28 cellular contexts compared by ENCODE assay signal in genomic region chr3:168834558-168834957, GRCh38.
"Had no signal": no experiment of that assay in that cellular context is flagged by ENCODE, and none has a peak within 500 bp of the region (broad histone marks: within the 10 kb centered on the region; RNA-seq: fewer than 3 reads in every experiment).

No MANE protein-coding gene starts in this region.

- DNase-seq: stimulated activated CD4-positive, alpha-beta T cell treated with anti-CD3 and anti-CD28 coated beads, Interleukin-2, amount 100 ng/mL, for 48 hours; stimulated activated CD4-positive, alpha-beta T cell treated with anti-CD3 and anti-CD28 coated beads, Interleukin-4, amount 100 ng/mL, for 1 hour; stimulated activated CD4-positive, alpha-beta T cell treated with anti-CD3 and anti-CD28 coated beads, Interleukin-4, amount 100 ng/mL, for 24 hours; stimulated activated CD4-positive, alpha-beta T cell treated with anti-CD3 and anti-CD28 coated beads, Interleukin-4, amount 100 ng/mL, for 4 hours; stimulated activated CD8-positive, alpha-beta memory T cell treated with anti-CD3 and anti-CD28 coated beads, Interleukin-4, amount 100 ng/mL, for 48 hours; stimulated activated naive B cell treated with anti-CD40 and anti-IgM and Interleukin-4, amounts not matched to agents 10 μg/mL and 1 μg/mL and 100 μg/mL, for 72 hours; stimulated activated naive CD4-positive, alpha-beta T cell; stimulated activated naive CD4-positive, alpha-beta T cell treated with Interleukin-2 at 50 U/mL for 16 hours; stimulated activated naive CD8-positive, alpha-beta T cell treated with anti-CD3 and anti-CD28 coated beads, Interleukin-15, amount 100 ng/mL, for 72 hours; stimulated activated naive CD8-positive, alpha-beta T cell treated with anti-CD3 and anti-CD28 coated beads, Interleukin-15, Interleukin-2, amounts not matched to agents 100 U/mL and 50 U/mL, for 24 hours; stomach; substantia nigra; testis; thyroid gland; tibial artery; transverse colon; trophoblast cell; upper lobe of left lung; upper lobe of right lung; uterus had no signal

- H3K36me3 ChIP-seq: stomach, suprapubic skin, thoracic aorta, thyroid gland, tibial artery, tibial nerve, transverse colon, upper lobe of left lung, upper lobe of right lung, uterus, vagina had no signal

- H3K4me3 ChIP-seq: stomach, suprapubic skin, testis, thoracic aorta, thyroid gland, tibial artery, tibial nerve, transverse colon, upper lobe of left lung, upper lobe of right lung, uterus, vagina had no signal

- H3K36me3 Mint-ChIP-seq: stimulated activated effector memory CD8-positive, alpha-beta T cell treated with anti-CD3 and anti-CD28 coated beads, Interleukin-12 subunit alpha, Interleukin-12 subunit beta, amount 100 ng/mL, for 72 hours; stimulated activated memory B cell treated with anti-CD40 and anti-IgM and Interleukin-4, amounts not matched to agents 10 μg/mL and 1 μg/mL and 100 μg/mL, for 72 hours; stimulated activated naive B cell treated with anti-CD40 and anti-IgM and Interleukin-4, amounts not matched to agents 10 μg/mL and 1 μg/mL and 100 μg/mL, for 72 hours had no signal

- H3K9me3 Mint-ChIP-seq: stimulated activated naive B cell treated with anti-CD40 and anti-IgM and Interleukin-4, amounts not matched to agents 10 μg/mL and 1 μg/mL and 100 μg/mL, for 72 hours; stimulated activated naive CD8-positive, alpha-beta T cell treated with anti-CD3 and anti-CD28 coated beads, Interleukin-15, amount 100 ng/mL, for 72 hours; stimulated activated naive CD8-positive, alpha-beta T cell treated with anti-CD3 and anti-CD28 coated beads, Interleukin-15, Interleukin-2, amounts not matched to agents 100 ng/mL and 50 ng/mL, for 24 hours had no signal

- H3K27me3 ChIP-seq: stomach, suprapubic skin, testis, thyroid gland, tibial artery, tibial nerve, transverse colon, upper lobe of left lung, upper lobe of right lung, uterus, vagina had no signal

- H3K27ac Mint-ChIP-seq: stimulated activated effector memory CD8-positive, alpha-beta T cell treated with anti-CD3 and anti-CD28 coated beads, Interleukin-12 subunit alpha, Interleukin-12 subunit beta, amount 100 ng/mL, for 72 hours; stimulated activated memory B cell treated with anti-CD40 and anti-IgM and Interleukin-4, amounts not matched to agents 10 μg/mL and 1 μg/mL and 100 μg/mL, for 72 hours; stimulated activated naive B cell treated with anti-CD40 and anti-IgM and Interleukin-4, amounts not matched to agents 10 μg/mL and 1 μg/mL and 100 μg/mL, for 72 hours; stimulated activated naive CD8-positive, alpha-beta T cell treated with anti-CD3 and anti-CD28 coated beads, Interleukin-15, amount 100 ng/mL, for 72 hours; stimulated activated naive CD8-positive, alpha-beta T cell treated with anti-CD3 and anti-CD28 coated beads, Interleukin-15, Interleukin-2, amounts not matched to agents 100 ng/mL and 50 ng/mL, for 24 hours; type B pancreatic cell had no signal

- H3K4me3 Mint-ChIP-seq: stimulated activated effector memory CD8-positive, alpha-beta T cell treated with anti-CD3 and anti-CD28 coated beads, Interleukin-12 subunit alpha, Interleukin-12 subunit beta, amount 100 ng/mL, for 72 hours; stimulated activated memory B cell treated with anti-CD40 and anti-IgM and Interleukin-4, amounts not matched to agents 10 μg/mL and 1 μg/mL and 100 μg/mL, for 72 hours; stimulated activated naive B cell treated with anti-CD40 and anti-IgM and Interleukin-4, amounts not matched to agents 10 μg/mL and 1 μg/mL and 100 μg/mL, for 72 hours; stimulated activated naive CD8-positive, alpha-beta T cell treated with anti-CD3 and anti-CD28 coated beads, Interleukin-15, amount 100 ng/mL, for 72 hours; stimulated activated naive CD8-positive, alpha-beta T cell treated with anti-CD3 and anti-CD28 coated beads, Interleukin-15, Interleukin-2, amounts not matched to agents 100 ng/mL and 50 ng/mL, for 24 hours; type B pancreatic cell had no signal

- H3K9me3 ChIP-seq: suprapubic skin, testis, thoracic aorta, thyroid gland, tibial artery, tibial nerve, transverse colon, upper lobe of left lung, upper lobe of right lung, uterus, vagina had no signal

- ATAC-seq: stimulated activated effector memory CD8-positive, alpha-beta T cell treated with anti-CD3 and anti-CD28 coated beads, Interleukin-12 subunit alpha, Interleukin-12 subunit beta, amount 100 ng/mL, for 72 hours; stimulated activated memory B cell treated with anti-CD40 and anti-IgM and Interleukin-4, amounts not matched to agents 10 μg/mL and 1 μg/mL and 100 μg/mL, for 72 hours; stimulated activated naive B cell treated with anti-CD40 and anti-IgM and Interleukin-4, amounts not matched to agents 10 μg/mL and 1 μg/mL and 100 μg/mL, for 72 hours; stimulated activated naive CD8-positive, alpha-beta T cell treated with anti-CD3 and anti-CD28 coated beads, Interleukin-15, amount 100 ng/mL, for 72 hours; stimulated activated naive CD8-positive, alpha-beta T cell treated with anti-CD3 and anti-CD28 coated beads, Interleukin-15, Interleukin-2, amounts not matched to agents 100 U/mL and 50 U/mL, for 24 hours; upper lobe of right lung had no signal

- H3K4me1 Mint-ChIP-seq: stimulated activated effector memory CD8-positive, alpha-beta T cell treated with anti-CD3 and anti-CD28 coated beads, Interleukin-12 subunit alpha, Interleukin-12 subunit beta, amount 100 ng/mL, for 72 hours; stimulated activated memory B cell treated with anti-CD40 and anti-IgM and Interleukin-4, amounts not matched to agents 10 μg/mL and 1 μg/mL and 100 μg/mL, for 72 hours; stimulated activated naive B cell treated with anti-CD40 and anti-IgM and Interleukin-4, amounts not matched to agents 10 μg/mL and 1 μg/mL and 100 μg/mL, for 72 hours; stimulated activated naive CD8-positive, alpha-beta T cell treated with anti-CD3 and anti-CD28 coated beads, Interleukin-15, amount 100 ng/mL, for 72 hours had no signal

- H3K27ac ChIP-seq: stomach, suprapubic skin, testis, thoracic aorta, thyroid gland, tibial artery, tibial nerve, transverse colon, upper lobe of left lung, upper lobe of right lung, uterus, vagina had no signal

- H3K27me3 Mint-ChIP-seq: stimulated activated memory B cell treated with anti-CD40 and anti-IgM and Interleukin-4, amounts not matched to agents 10 μg/mL and 1 μg/mL and 100 μg/mL, for 72 hours; stimulated activated naive B cell treated with anti-CD40 and anti-IgM and Interleukin-4, amounts not matched to agents 10 μg/mL and 1 μg/mL and 100 μg/mL, for 72 hours; stimulated activated naive CD8-positive, alpha-beta T cell treated with anti-CD3 and anti-CD28 coated beads, Interleukin-15, amount 100 ng/mL, for 72 hours; stimulated activated naive CD8-positive, alpha-beta T cell treated with anti-CD3 and anti-CD28 coated beads, Interleukin-15, Interleukin-2, amounts not matched to agents 100 ng/mL and 50 ng/mL, for 24 hours; type B pancreatic cell had no signal

- H3K4me1 ChIP-seq: stomach, suprapubic skin, testis, thyroid gland, tibial artery, tibial nerve, transverse colon, upper lobe of left lung, upper lobe of right lung, uterus, vagina had no signal
